ENCODE assay signal across 8 cellular contexts in the genomic region with DNA sequence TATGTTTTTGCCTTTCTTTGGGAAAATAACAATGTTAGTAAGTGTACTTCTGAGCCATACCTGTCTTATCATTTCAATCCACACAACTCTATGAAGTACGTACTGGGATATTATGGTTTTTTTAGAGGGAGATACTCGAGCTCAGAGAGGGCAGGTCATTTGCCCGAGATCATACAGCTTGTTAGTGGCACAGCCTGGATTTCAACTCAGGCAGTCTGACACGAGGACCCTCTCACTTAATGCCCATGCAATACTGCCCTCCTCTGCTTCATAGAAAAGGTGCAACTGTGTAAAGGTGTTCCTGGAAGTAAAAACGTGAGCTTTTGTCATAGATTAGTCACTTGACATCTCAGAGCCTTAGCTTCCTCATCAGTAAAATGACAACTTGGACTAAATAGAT.
DNase-seq lines count a peak whose midpoint lies in the region; ATAC-seq and TF ChIP-seq lines count a peak whose summit lies in the region.

No MANE protein-coding gene starts in this region.

- H3K4me1 Mint-ChIP-seq in CD4-positive, alpha-beta T cell (ENCODE audit: low read depth) = peaks cover 18% of the 10 kb centered on the region
- H3K4me1 Mint-ChIP-seq in chondrocyte (ENCODE audit: low read depth) = peaks cover 10% of the 10 kb centered on the region

- POLR2A ChIA-PET in CD4-positive, alpha-beta T cell (lab: Charles Lee) = no interaction called here

- no peaks in the 10 kb centered on the region for H3K9me3 Mint-ChIP-seq in CD4-positive, alpha-beta T cell
- H3K9me3 Mint-ChIP-seq in chondrocyte (ENCODE audit: low read depth) = no peaks in the 10 kb centered on the region

- H3K4me3 ChIP-seq in effector memory CD4-positive, alpha-beta T cell (ENCODE audit: insufficient read depth, low read depth, low read length, poor library complexity, severe bottlenecking) = no peak overlapping the region

- no peak overlapping the region for H3K27ac Mint-ChIP-seq in CD4-positive, alpha-beta T cell
- no peak overlapping the region for H3K27ac Mint-ChIP-seq in chondrocyte (ENCODE audit: unreplicated experiment)

- CTCF ChIA-PET in CD4-positive, alpha-beta T cell (lab: Charles Lee) = no interaction called here

- DNase-seq in CD4-positive, alpha-beta T cell = no peak
- DNase-seq in NCI-H345 (lab: John Stamatoyannopoulos, UW) (peak; percentile 36), chondrocyte (ENCODE audit: low spot score) (no peak), omental fat pad (ENCODE audit: low spot score) (no peak), mesenteric fat pad (ENCODE audit: low spot score) (no peak)
- no peak for DNase-seq in effector memory CD4-positive, alpha-beta T cell

- H3K27me3 ChIP-seq in CD4-positive, alpha-beta T cell (ENCODE audit: control insufficient read depth, insufficient read depth, low read length) = peaks cover 54% of the 10 kb centered on the region
- peaks cover 32% of the 10 kb centered on the region for H3K27me3 ChIP-seq in effector memory CD4-positive, alpha-beta T cell (replicated peaks; ENCODE audit: control insufficient read depth, insufficient read depth, low read length, poor library complexity, severe bottlenecking)

- intact Hi-C loops in CD4-positive, alpha-beta T cell (cut with DNase I, micrococcal nuclease) = no loop called here

- ATAC-seq in CD4-positive, alpha-beta T cell (ENCODE audit: poor library complexity) = peak; percentile 48
- ATAC-seq in GM18508 (IDR thresholded peaks at IDR 0.05; ENCODE audit: insufficient read depth, unreplicated experiment) (peak; percentile 46), HG03064 (IDR thresholded peaks at IDR 0.05; ENCODE audit: low read depth, unreplicated experiment) (peak; percentile 45), omental fat pad (ENCODE audit: low FRiP score) (peak; percentile 60)

- no peaks in the 10 kb centered on the region for H3K9me3 ChIP-seq in CD4-positive, alpha-beta T cell (ENCODE audit: control insufficient read depth, low read length)
- H3K9me3 ChIP-seq in effector memory CD4-positive, alpha-beta T cell (ENCODE audit: control insufficient read depth, low read length) = no peaks in the 10 kb centered on the region

- TF ChIP-seq CTCF in CD4-positive, alpha-beta T cell (IDR thresholded peaks at IDR 0.05) = no peak
- TF ChIP-seq CTCF in chondrocyte (IDR thresholded peaks at IDR 0.05) = peak; percentile 68
- TF ChIP-seq CTCF in omental fat pad (IDR thresholded peaks at IDR 0.05) = no peak

- peaks cover 9% of the 10 kb centered on the region for H3K4me1 ChIP-seq in effector memory CD4-positive, alpha-beta T cell (ENCODE audit: control insufficient read depth, insufficient read depth, low read length, poor library complexity, severe bottlenecking)

- no peak overlapping the region for H3K27ac ChIP-seq in CD4-positive, alpha-beta T cell (ENCODE audit: low read depth, low read length)
- no peak overlapping the region for H3K27ac ChIP-seq in effector memory CD4-positive, alpha-beta T cell (ENCODE audit: insufficient read depth, low read length, poor library complexity, severe bottlenecking)

- no peaks in the 10 kb centered on the region for H3K36me3 Mint-ChIP-seq in CD4-positive, alpha-beta T cell (ENCODE audit: low read depth)
- H3K36me3 Mint-ChIP-seq in chondrocyte (ENCODE audit: low read depth) = no peaks in the 10 kb centered on the region

- H3K36me3 ChIP-seq in effector memory CD4-positive, alpha-beta T cell (ENCODE audit: control insufficient read depth, insufficient read depth, low read length) = no peaks in the 10 kb centered on the region

- no peak overlapping the region for H3K4me3 Mint-ChIP-seq in CD4-positive, alpha-beta T cell
- no peak overlapping the region for H3K4me3 Mint-ChIP-seq in chondrocyte (ENCODE audit: unreplicated experiment)

- H3K27me3 Mint-ChIP-seq in CD4-positive, alpha-beta T cell = peaks cover 82% of the 10 kb centered on the region
- peaks cover 55% of the 10 kb centered on the region for H3K27me3 Mint-ChIP-seq in chondrocyte (ENCODE audit: low read depth)
